Comparison of ENCODE assay signal across 12 cellular contexts in genomic region chr12:50625029-50625875, GRCh38.
DNase-seq lines count a peak whose midpoint lies in the region; ATAC-seq, FAIRE-seq and TF ChIP-seq lines count a peak whose summit lies in the region.
"Had no signal": no experiment of that assay in that cellular context is flagged by ENCODE, and none has a peak within 500 bp of the region (broad histone marks: within the 10 kb centered on the region; RNA-seq: fewer than 3 reads in every experiment).

No MANE protein-coding gene starts in this region.

- H3K4me3 Mint-ChIP-seq in activated CD4-positive, alpha-beta T cell treated with anti-CD3 and anti-CD28 coated beads, Interleukin-2, amount 10 ng/mL, durations not matched to agents 24 days and 14 days = peak overlapping the region; percentile 20
- H3K4me3 Mint-ChIP-seq: mesothelial cell of epicardium had no signal

- TF ChIP-seq EP300 in K562 (IDR thresholded peaks at IDR 0.05; ENCODE audit: low read length) = peak; percentile 77

- peaks cover 7% of the 10 kb centered on the region for H3K36me3 ChIP-seq in OCI-LY3 (replicated peaks; ENCODE audit: low read depth, low read length)
- peaks cover 28% of the 10 kb centered on the region; the same call in 2 of the 3 replicates for H3K36me3 ChIP-seq in K562 (ENCODE audit: control insufficient read depth, insufficient read depth, low read length)
- H3K36me3 ChIP-seq in spleen = peaks cover 0 to 40% (median 15%) of the 10 kb centered on the region in 6 donors

- POLR2A ChIA-PET in K562 (lab: Yijun Ruan, JAX) = interaction anchor here (0.6 to 1.0 kb wide), 3 partner anchors 9 to 431 kb away, joined by 3 to 4 read pairs (median 3); no protein-coding TSS in a partner anchor

- CTCF ChIA-PET in K562 (lab: Yijun Ruan, JAX; ENCODE audit: low intra/inter-chr PET ratio) = no interaction called here

- TF ChIP-seq POLR2A in K562 (conservative IDR thresholded peaks at IDR 0.05) (no peak), spleen (IDR thresholded peaks at IDR 0.05) (no peak)

- H3K27me3 ChIP-seq in OCI-LY3 (ENCODE audit: low read depth, low read length) (no peaks in the 10 kb centered on the region), K562 (ENCODE audit: control insufficient read depth in 2 of 2, insufficient read depth in 2 of 2, low read length in 2 of 2) (no peaks in the 10 kb centered on the region), spleen (replicated peaks in 1 of 7) (no peaks in the 10 kb centered on the region)
- H3K27me3 ChIP-seq: body of pancreas had no signal

- no peak overlapping the region for H2AFZ ChIP-seq in OCI-LY3 (ENCODE audit: low read depth, low read length)
- H2AFZ ChIP-seq in K562 (ENCODE audit: low read depth, low read length) = no peak overlapping the region

- H3K36me3 Mint-ChIP-seq in activated CD4-positive, alpha-beta T cell treated with anti-CD3 and anti-CD28 coated beads, Interleukin-2, amount 10 ng/mL, durations not matched to agents 24 days and 14 days (ENCODE audit: low read depth) = peaks cover 27% of the 10 kb centered on the region

- DNase-seq in activated CD4-positive, alpha-beta T cell treated with anti-CD3 and anti-CD28 coated beads, Interleukin-2, amount 10 ng/mL, durations not matched to agents 24 days and 14 days = no peak
- DNase-seq in activated CD4-positive, alpha-beta T cell treated with anti-CD3 and anti-CD28 coated beads, Interleukin-2, amount 50 U/mL, for 1 hour = no peak
- no peak for DNase-seq in K562 (ENCODE audit: extremely low read depth in 1 of 4, low spot score in 3 of 4)
- no peak for DNase-seq in spleen
- DNase-seq in iPS-NIHi7 (ENCODE audit: extremely low spot score) = no peak
- DNase-seq: body of pancreas, KG1 had no signal

- no TSS peak for BruUV-seq in K562 (replicated peaks; lab: Mats Ljungman, UMichigan)

- peak overlapping the region; percentile 70 for H3K27ac Mint-ChIP-seq in activated CD4-positive, alpha-beta T cell treated with anti-CD3 and anti-CD28 coated beads, Interleukin-2, amount 10 ng/mL, durations not matched to agents 24 days and 14 days
- H3K27ac Mint-ChIP-seq: mesothelial cell of epicardium had no signal

- H3K27ac ChIP-seq in OCI-LY3 (ENCODE audit: low read length) = no peak overlapping the region
- peak overlapping the region; percentile 35; the same call in 2 of the 3 replicates for H3K27ac ChIP-seq in K562 (ENCODE audit: extremely low read depth, low read depth, low read length)
- peak overlapping the region in 7 of 8 donors; percentile 26 to 70 (median 53) for H3K27ac ChIP-seq in spleen
- H3K27ac ChIP-seq: body of pancreas had no signal

- peaks cover 33% of the 10 kb centered on the region for H3K4me1 Mint-ChIP-seq in activated CD4-positive, alpha-beta T cell treated with anti-CD3 and anti-CD28 coated beads, Interleukin-2, amount 10 ng/mL, durations not matched to agents 24 days and 14 days

- H3K27me3 Mint-ChIP-seq in activated CD4-positive, alpha-beta T cell treated with anti-CD3 and anti-CD28 coated beads, Interleukin-2, amount 10 ng/mL, durations not matched to agents 24 days and 14 days = no peaks in the 10 kb centered on the region

- H3K4me2 ChIP-seq in OCI-LY3 (ENCODE audit: low read length) (peak overlapping the region; percentile 25; the same call in 1 of the 2 replicates), K562 (ENCODE audit: insufficient read depth, low read length) (no peak overlapping the region; the same call in 1 of the 2 replicates)

- no peaks in the 10 kb centered on the region for H3K9me3 Mint-ChIP-seq in activated CD4-positive, alpha-beta T cell treated with anti-CD3 and anti-CD28 coated beads, Interleukin-2, amount 10 ng/mL, durations not matched to agents 24 days and 14 days

- TF ChIP-seq CTCF in OCI-LY3 (IDR thresholded peaks at IDR 0.05; ENCODE audit: low read depth, low read length) (no peak), K562 (IDR thresholded peaks at IDR 0.05 in 2 of 3, conservative IDR thresholded peaks at IDR 0.05 in 1 of 3; ENCODE audit: insufficient read depth in 2 of 3, low read depth in 1 of 3, low read length in 3 of 3) (no peak), spleen (IDR thresholded peaks at IDR 0.05 in 8 of 11, conservative IDR thresholded peaks at IDR 0.05 in 3 of 11) (no peak)

- FAIRE-seq in K562 (lab: Jason Lieb, UNC) = no peak

- TF ChIP-seq RAD21 in K562 (CRISPR knock-in tag; conservative IDR thresholded peaks at IDR 0.05 in 1 of 2, IDR thresholded peaks at IDR 0.05 in 1 of 2) = no peak

- WGBS in K562 (ENCODE audit: insufficient coverage, low coverage, missing lambda C conversion rate) = 36% methylated on average over 4 of the region's 4 CpGs
- WGBS in spleen, 5 donors = 43 to 49% (median 43%) methylated on average over 4 of the region's 4 CpGs

- H3K9me3 ChIP-seq in OCI-LY3 (ENCODE audit: insufficient read depth, low read length) = no peaks in the 10 kb centered on the region
- H3K9me3 ChIP-seq in K562 (replicated peaks; ENCODE audit: control insufficient read depth, insufficient read depth, low read depth, low read length) = no peaks in the 10 kb centered on the region
- H3K9me3 ChIP-seq in spleen = no peaks in the 10 kb centered on the region
- H3K9me3 ChIP-seq: body of pancreas had no signal

- no peak overlapping the region for H3K9ac ChIP-seq in OCI-LY3 (ENCODE audit: low read length)
- H3K9ac ChIP-seq in K562 (ENCODE audit: insufficient read depth in 1 of 2, low read depth in 2 of 2, low read length in 2 of 2) = no peak overlapping the region

- H3K9me1 ChIP-seq in K562 (ENCODE audit: control insufficient read depth, insufficient read depth, low read length) = no peaks in the 10 kb centered on the region

- peaks cover 16% of the 10 kb centered on the region for H3K4me1 ChIP-seq in OCI-LY3 (ENCODE audit: low read length)
- peaks cover 0 to 19% of the 10 kb centered on the region in 2 experiments; a peak in 3 of 5 replicates for H3K4me1 ChIP-seq in K562 (replicated peaks in 1 of 2; ENCODE audit: control insufficient read depth in 2 of 2, insufficient read depth in 2 of 2, low read length in 2 of 2)
- H3K4me1 ChIP-seq in spleen = peaks cover 29 to 82% (median 64%) of the 10 kb centered on the region in 6 donors

- H4K20me1 ChIP-seq in OCI-LY3 (ENCODE audit: insufficient read depth, low read length) (no peaks in the 10 kb centered on the region), K562 (replicated peaks; ENCODE audit: control insufficient read depth, insufficient read depth, low read length) (no peaks in the 10 kb centered on the region)

- H3K79me2 ChIP-seq in OCI-LY3 (ENCODE audit: low read length) (no peaks in the 10 kb centered on the region), K562 (ENCODE audit: control insufficient read depth, insufficient read depth, low read length) (peaks cover 17% of the 10 kb centered on the region)

- H3K4me3 ChIP-seq in OCI-LY3 (ENCODE audit: low read length) (no peak overlapping the region), K562 (no peak overlapping the region), spleen (no peak overlapping the region)
- H3K4me3 ChIP-seq: body of pancreas, skin epidermis had no signal

- intact Hi-C loops in activated CD4-positive, alpha-beta T cell treated with anti-CD3 and anti-CD28 coated beads, Interleukin-2, amount 10 ng/mL, durations not matched to agents 24 days and 14 days (cut with micrococcal nuclease) = no loop called here
- intact Hi-C loops in K562 (cut with micrococcal nuclease) (no loop called here), spleen (cut with DNase I; ENCODE audit: low total_unique reads) (no loop called here)

- in situ Hi-C loops in K562 (cut with MboI) = no loop called here

- ATAC-seq in K562 (peak; percentile 76), HG03520 (IDR thresholded peaks at IDR 0.05; ENCODE audit: unreplicated experiment) (no peak), HG03457 (IDR thresholded peaks at IDR 0.05; ENCODE audit: unreplicated experiment) (no peak)
- ATAC-seq: body of pancreas had no signal

TF ChIP-seq in K562, 482 proteins besides CTCF, POLR2A, EP300 and RAD21 (continues in another document):
- no peak for TF ChIP-seq HNRNPUL1 (IDR thresholded peaks at IDR 0.05; ENCODE audit: low read length)
- 0 out of 2 replicates have a peak, but pooled peaks have one; percentile 2 for TF ChIP-seq C11orf30 (IDR thresholded peaks at IDR 0.05; ENCODE audit: low read depth)
- peak; percentile 87 for TF ChIP-seq PKNOX1 (IDR thresholded peaks at IDR 0.05)
- TF ChIP-seq NR4A1 (CRISPR knock-in tag; IDR thresholded peaks at IDR 0.05) = no peak
- TF ChIP-seq NR4A1 (tag; IDR thresholded peaks at IDR 0.05) = no peak
- peak; percentile 29; the same call in 1 of the 2 replicates for TF ChIP-seq CBFA2T3 (IDR thresholded peaks at IDR 0.05)
- TF ChIP-seq ZNF717 (CRISPR knock-in tag; IDR thresholded peaks at IDR 0.05) = no peak
- no peak for TF ChIP-seq NR2C2 (CRISPR knock-in tag; IDR thresholded peaks at IDR 0.05)
- TF ChIP-seq NR2C2 (tag; IDR thresholded peaks at IDR 0.05) = 0 out of 2 replicates have a peak, but pooled peaks have one; percentile 14
- no peak for TF ChIP-seq XRCC4 (IDR thresholded peaks at IDR 0.05; ENCODE audit: extremely low read depth, insufficient read depth, insufficient read length)
- TF ChIP-seq HMBOX1 (IDR thresholded peaks at IDR 0.05) = 0 out of 2 replicates have a peak, but pooled peaks have one; percentile 29
- TF ChIP-seq DDX20 (tag; IDR thresholded peaks at IDR 0.05; ENCODE audit: low read depth) = no peak
- TF ChIP-seq ZZZ3 (IDR thresholded peaks at IDR 0.05) = no peak
- 0 out of 2 replicates have a peak, but pooled peaks have one; percentile 34 for TF ChIP-seq EP400 (IDR thresholded peaks at IDR 0.05)
- TF ChIP-seq CXXC5 (CRISPR knock-in tag; IDR thresholded peaks at IDR 0.05) = peak; percentile 38; the same call in 1 of the 2 replicates
- TF ChIP-seq ILK (tag; IDR thresholded peaks at IDR 0.05; ENCODE audit: borderline replicate concordance, low read depth) = no peak
